Comparison of ENCODE assay signal across 17 cellular contexts in the genomic region with DNA sequence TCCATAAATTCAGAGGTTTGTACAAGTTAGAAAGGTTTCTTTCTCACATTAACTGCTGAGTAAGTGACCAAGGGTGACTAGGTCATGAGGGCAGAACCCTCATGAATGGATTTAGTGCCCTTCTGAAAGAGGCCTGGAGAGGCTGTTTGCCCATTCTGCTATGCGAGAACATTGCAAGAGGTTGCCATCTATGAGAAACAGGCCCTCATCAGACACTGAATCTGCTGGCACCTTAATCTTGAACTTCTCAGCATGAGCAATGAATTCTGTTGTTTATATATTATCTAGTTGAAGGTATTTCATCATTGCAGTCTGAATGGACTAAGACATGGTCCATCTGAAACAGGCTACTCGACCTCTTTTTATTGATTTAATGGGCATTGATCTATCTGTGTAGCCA.
A peak's percentile ranks its signal among the peaks of the same experiment; 100 is the strongest.
DNase-seq lines count a peak whose midpoint lies in the region.
"Had no signal": no experiment of that assay in that cellular context is flagged by ENCODE, and none has a peak within 500 bp of the region (broad histone marks: within the 10 kb centered on the region; RNA-seq: fewer than 3 reads in every experiment).

No MANE protein-coding gene starts in this region.

- peak; percentile 49 for DNase-seq in LHCN-M2 (ENCODE audit: low read depth)
- peak; percentile 35 for DNase-seq in amniotic epithelial cell (ENCODE audit: low read depth)
- peak; percentile 34 for DNase-seq in renal cortical epithelial cell (ENCODE audit: low read depth)
- no peak for DNase-seq in NCI-H146 treated with DMSO at 0.1 percent for 48 hours (lab: John Stamatoyannopoulos, UW; ENCODE audit: unreplicated experiment)
- no peak for DNase-seq in SKM-1 (lab: John Stamatoyannopoulos, UW; ENCODE audit: unreplicated experiment)
- no peak for DNase-seq in activated gamma-delta T cell treated with Interleukin-2 at 50 U/mL for 16 hours
- DNase-seq: 8988T; ACHN; AML-193; BE2C; CD4-positive, alpha-beta T cell; CD8-positive, alpha-beta memory T cell; DMS53; DMS79 treated with DMSO at 0.1 percent for 48 hours; GF-D8; H9; HFFc6 had no signal

Comparison
In these comparisons a context has a peak if more than half of its experiments do, and no peak if none do; other contexts are left out.
1. DNase-seq: peak in LHCN-M2 (single experiment), amniotic epithelial cell (single experiment) and renal cortical epithelial cell (single experiment); none in NCI-H146 treated with DMSO at 0.1 percent for 48 hours (single experiment), SKM-1 (single experiment) and activated gamma-delta T cell treated with Interleukin-2 at 50 U/mL for 16 hours (single experiment).